ENCODE assay signal across 28 cellular contexts in the genomic region with DNA sequence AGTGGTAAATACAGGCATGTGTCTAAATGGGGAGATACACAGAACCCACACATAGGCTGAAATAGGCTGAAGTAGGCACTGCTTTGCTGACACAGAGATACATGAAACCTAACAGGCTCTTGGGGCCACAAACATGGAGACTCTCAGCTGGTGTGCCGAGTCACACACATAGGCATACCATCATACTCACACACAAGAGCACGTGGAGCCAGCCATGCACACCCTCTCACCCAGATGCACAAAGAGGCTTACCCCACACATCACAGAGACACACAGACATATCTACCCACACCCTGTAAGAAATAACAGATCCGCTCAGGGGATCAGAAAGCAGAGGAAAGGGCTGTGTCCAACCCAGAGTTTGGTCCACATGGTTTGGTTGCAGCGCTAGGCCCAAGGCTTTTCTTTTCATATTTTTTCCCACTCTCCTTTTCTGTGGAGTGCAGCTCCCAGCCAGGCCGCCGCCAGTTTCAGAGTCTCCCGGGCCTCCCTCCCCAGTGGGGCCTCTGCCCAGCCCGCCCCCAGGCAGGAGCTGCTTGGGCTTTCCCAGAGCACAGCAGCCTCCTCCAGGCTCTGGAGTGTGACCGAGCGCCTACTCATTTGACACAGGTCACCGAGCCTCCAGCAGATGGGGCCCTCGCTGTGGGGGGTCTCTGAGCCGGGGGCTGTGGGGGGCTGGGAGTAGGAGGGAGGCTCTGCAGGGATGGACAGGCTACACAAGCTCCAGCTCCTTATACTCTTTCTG. TPM values are rescaled to one million over a fixed set of nuclear protein-coding genes. Genes with fewer than 3 reads are reported as not detected.
DNase-seq lines count a peak whose midpoint lies in the region; ATAC-seq and TF ChIP-seq lines count a peak whose summit lies in the region.
"Had no signal": no experiment of that assay in that cellular context is flagged by ENCODE, and none has a peak within 500 bp of the region (broad histone marks: within the 10 kb centered on the region; RNA-seq: fewer than 3 reads in every experiment).

No MANE protein-coding gene starts in this region.

- DNase-seq in GM06990 (ENCODE audit: extremely low read depth, insufficient read length) (no peak), NCI-H2227 (lab: John Stamatoyannopoulos, UW; ENCODE audit: unreplicated experiment) (peak; percentile 65), neural crest cell (ENCODE audit: low read depth, low spot score) (peak; percentile 46), RKO (ENCODE audit: low spot score) (no peak)
- no peak for DNase-seq in stimulated activated CD4-positive, alpha-beta T cell treated with anti-CD3 and anti-CD28 coated beads, Interleukin-4, amount 100 ng/mL, for 24 hours
- no peak for DNase-seq in activated naive CD4-positive, alpha-beta T cell treated with Interleukin-2 at 50 U/mL for 16 hours
- DNase-seq: activated CD4-positive, alpha-beta T cell treated with anti-CD3 and anti-CD28 coated beads, Interleukin-2, amount 10 ng/mL, durations not matched to agents 7 days and 5 days; activated T-cell treated with anti-CD3 and anti-CD28 coated beads, Interleukin-2, amount 50 U/mL, for 4 hours; adrenal gland; body of pancreas; DMS53; GDM1; GM23248; HFFc6; NCI-H1048; NCI-H1694 treated with DMSO at 0.1 percent for 48 hours; PC-3; right cardiac atrium; Right ventricle myocardium superior; stimulated activated CD4-positive, alpha-beta T cell treated with anti-CD3 and anti-CD28 coated beads, Interleukin-12 subunit alpha, Interleukin-12 subunit beta, amount 100 ng/mL, for 4 hours; stimulated activated CD4-positive, alpha-beta T cell treated with anti-CD3 and anti-CD28 coated beads, Interleukin-4, amount 100 ng/mL, for 1 hour had no signal

- H3K9me3 Mint-ChIP-seq in brain (peaks cover 0 to 6% (median 0%) of the 10 kb centered on the region in 5 experiments), neural crest cell (no peaks in the 10 kb centered on the region)
- H3K9me3 Mint-ChIP-seq: activated CD4-positive, alpha-beta T cell treated with anti-CD3 and anti-CD28 coated beads, Interleukin-2, amount 10 ng/mL, durations not matched to agents 7 days and 5 days; activated T-cell treated with anti-CD3 and anti-CD28 coated beads, Interleukin-2, amount 50 U/mL, for 4 hours; HFFc6; stimulated activated effector memory CD8-positive, alpha-beta T cell treated with anti-CD3 and anti-CD28 coated beads, Interleukin-12 subunit alpha, Interleukin-12 subunit beta, amount 100 ng/mL, for 72 hours; T-helper 2 cell treated with Interferon-gamma antibody and Interleukin-4, amounts not matched to agents 5 μg/mL and 100 μg/mL, for 36 hours had no signal

- H3K27ac Mint-ChIP-seq in brain = peak overlapping the region; percentile 9 to 93 (median 59)
- no peak overlapping the region for H3K27ac Mint-ChIP-seq in neural crest cell (ENCODE audit: unreplicated experiment)
- H3K27ac Mint-ChIP-seq: activated CD4-positive, alpha-beta T cell treated with anti-CD3 and anti-CD28 coated beads, Interleukin-2, amount 10 ng/mL, durations not matched to agents 7 days and 5 days; HFFc6; stimulated activated effector memory CD8-positive, alpha-beta T cell treated with anti-CD3 and anti-CD28 coated beads, Interleukin-12 subunit alpha, Interleukin-12 subunit beta, amount 100 ng/mL, for 72 hours; T-helper 2 cell treated with Interferon-gamma antibody and Interleukin-4, amounts not matched to agents 5 μg/mL and 100 μg/mL, for 36 hours had no signal

- H3K27me3 Mint-ChIP-seq in brain (peaks cover 27% of the 10 kb centered on the region), neural crest cell (ENCODE audit: low read depth) (peaks cover 56% of the 10 kb centered on the region)

- H3K27me3 ChIP-seq in GM06990 (replicated peaks; ENCODE audit: control insufficient read depth, insufficient read depth, low read length) = no peaks in the 10 kb centered on the region
- H3K27me3 ChIP-seq: adrenal gland had no signal

- TF ChIP-seq CTCF in GM06990 (IDR thresholded peaks at IDR 0.05; ENCODE audit: insufficient read depth, low read length, poor library complexity, severe bottlenecking) (peak; percentile 38), brain (conservative IDR thresholded peaks at IDR 0.05) (no peak), neural crest cell (conservative IDR thresholded peaks at IDR 0.05) (no peak)

- ATAC-seq in activated CD4-positive, CD25-positive, alpha-beta regulatory T cell treated with anti-CD3 and anti-CD28 coated beads, Interleukin-2, amount 50 U/mL, for 24 hours = no peak
- ATAC-seq: activated T-cell treated with anti-CD3 and anti-CD28 coated beads, Interleukin-2, amount 50 U/mL, for 4 hours; body of pancreas; PC-3; right cardiac atrium; stimulated activated effector memory CD8-positive, alpha-beta T cell treated with anti-CD3 and anti-CD28 coated beads, Interleukin-12 subunit alpha, Interleukin-12 subunit beta, amount 100 ng/mL, for 72 hours had no signal

- H3K4me3 Mint-ChIP-seq in brain (peak overlapping the region; percentile 24 to 67 (median 64)), neural crest cell (peak overlapping the region; percentile 56)
- H3K4me3 Mint-ChIP-seq: activated CD4-positive, alpha-beta T cell treated with anti-CD3 and anti-CD28 coated beads, Interleukin-2, amount 10 ng/mL, durations not matched to agents 7 days and 5 days; activated T-cell treated with anti-CD3 and anti-CD28 coated beads, Interleukin-2, amount 50 U/mL, for 4 hours; HFFc6; stimulated activated effector memory CD8-positive, alpha-beta T cell treated with anti-CD3 and anti-CD28 coated beads, Interleukin-12 subunit alpha, Interleukin-12 subunit beta, amount 100 ng/mL, for 72 hours; T-helper 2 cell treated with Interferon-gamma antibody and Interleukin-4, amounts not matched to agents 5 μg/mL and 100 μg/mL, for 36 hours had no signal

- no peak overlapping the region for H3K4me3 ChIP-seq in GM06990 (replicated peaks; ENCODE audit: low read depth, low read length)
- H3K4me3 ChIP-seq: adrenal gland, BLaER1, body of pancreas, GM23248 had no signal

- H3K36me3 Mint-ChIP-seq in brain (no peaks in the 10 kb centered on the region), neural crest cell (ENCODE audit: low read depth) (no peaks in the 10 kb centered on the region)
- H3K36me3 Mint-ChIP-seq: stimulated activated effector memory CD8-positive, alpha-beta T cell treated with anti-CD3 and anti-CD28 coated beads, Interleukin-12 subunit alpha, Interleukin-12 subunit beta, amount 100 ng/mL, for 72 hours had no signal

- H3K4me1 Mint-ChIP-seq in brain (peaks cover 69% of the 10 kb centered on the region), neural crest cell (peaks cover 50% of the 10 kb centered on the region)

- H3K36me3 ChIP-seq in GM06990 (ENCODE audit: control insufficient read depth, insufficient read depth, low read length) = no peaks in the 10 kb centered on the region
- H3K36me3 ChIP-seq: adrenal gland, BLaER1 had no signal

RNA-seq across cellular contexts. Expression of a gene that starts 4.0 kb away (rescaled TPM):
- 0.81 TPM for polyA plus RNA-seq in brain (ENCODE audit: insufficient read depth, low read depth, low replicate concordance)
- total RNA-seq in neural crest cell = 10.7 and 12.1 TPM in 2 replicates
- total RNA-seq: activated CD4-positive, alpha-beta T cell treated with anti-CD3 and anti-CD28 coated beads, Interleukin-2, amount 10 ng/mL, durations not matched to agents 7 days and 5 days; body of pancreas; cerebellum; GM23248; liver; PC-3 had no signal
- polyA plus RNA-seq: GM23248, liver had no signal

RNA-seq across cellular contexts. Expression of a gene that starts 38.0 kb away (rescaled TPM):
- 29.6 TPM for polyA plus RNA-seq in brain (ENCODE audit: insufficient read depth, low read depth, low replicate concordance)
- total RNA-seq in neural crest cell = 41.2 and 44.5 TPM in 2 replicates

RNA-seq across cellular contexts. Expression of a gene that starts 45.3 kb away (rescaled TPM):
- 12.8 TPM for polyA plus RNA-seq in brain (ENCODE audit: insufficient read depth, low read depth, low replicate concordance)
- 21.2 and 22.4 TPM in 2 replicates for total RNA-seq in neural crest cell

Comparison
In these comparisons a context has a peak if more than half of its experiments do, and no peak if none do; other contexts are left out.
1. DNase-seq: peak in NCI-H2227 (single experiment) and neural crest cell (single experiment); none in GM06990 (single experiment), RKO (single experiment), stimulated activated CD4-positive, alpha-beta T cell treated with anti-CD3 and anti-CD28 coated beads, Interleukin-4, amount 100 ng/mL, for 24 hours (single experiment) and activated naive CD4-positive, alpha-beta T cell treated with Interleukin-2 at 50 U/mL for 16 hours (single experiment).